8 cellular contexts compared by ENCODE assay signal in genomic region chr10:103661951-103662405, GRCh38.
A peak's percentile ranks its signal among the peaks of the same experiment; 100 is the strongest.
DNase-seq lines count a peak whose midpoint lies in the region; ATAC-seq, FAIRE-seq and TF ChIP-seq lines count a peak whose summit lies in the region.

No MANE protein-coding gene starts in this region.

- H3K4me3 ChIP-seq in adrenal gland (peak overlapping the region in 2 of 4 donors; percentile 24 to 73), HepG2 (replicated peaks in 1 of 3; ENCODE audit: insufficient read depth in 1 of 3, low read depth in 2 of 3, low read length in 3 of 3) (peak overlapping the region; percentile 56 to 72 (median 59); a peak in 5 of 6 replicates), transverse colon (peak overlapping the region; percentile 14 to 54 (median 26))

- TF ChIP-seq POLR2A in adrenal gland (IDR thresholded peaks at IDR 0.05) (no peak), HepG2 (IDR thresholded peaks at IDR 0.05; ENCODE audit: insufficient read depth in 1 of 2, low read depth in 2 of 2, low read length in 2 of 2) (no peak), transverse colon (IDR thresholded peaks at IDR 0.05) (no peak), GM18505 (IDR thresholded peaks at IDR 0.05; ENCODE audit: borderline replicate concordance, extremely low read depth, insufficient read depth, insufficient read length) (no peak)

- no peaks in the 10 kb centered on the region for H3K9me3 ChIP-seq in adrenal gland (replicated peaks in 1 of 3)
- no peaks in the 10 kb centered on the region for H3K9me3 ChIP-seq in HepG2 (ENCODE audit: low read length)
- H3K9me3 ChIP-seq in transverse colon = no peaks in the 10 kb centered on the region

- POLR2A ChIA-PET in HepG2 (lab: Yijun Ruan, JAX) = interaction anchor here (0.6 to 6.0 kb wide), 6 partner anchors 10 to 265 kb away, joined by 3 to 54 read pairs (median 4); partner anchors contain the start of genes ATP5MK and PDCD11

- peak overlapping the region; percentile 98 for H3K4me2 ChIP-seq in HepG2 (ENCODE audit: low read depth, low read length)

- H3K9me3 Mint-ChIP-seq in activated naive CD4-positive, alpha-beta T cell treated with anti-CD3 and anti-CD28 coated beads, Interleukin-2, amount 10 ng/mL, durations not matched to agents 7 days and 5 days = peaks cover 10% of the 10 kb centered on the region

- in situ Hi-C loops in HepG2 (cut with HindIII; ENCODE audit: extremely low pct_ligation_motif_present, low pct_unique_long_range_greater_than_20kb) = no loop called here
- in situ Hi-C loops in transverse colon (cut with MboI; ENCODE audit: low pct_ligation_motif_present in 1 of 4, low pct_unique_long_range_greater_than_20kb in 1 of 4, low sequenced_read_pairs in 3 of 4) = no loop called here

- TF ChIP-seq EP300 in HepG2 (IDR thresholded peaks at IDR 0.05; ENCODE audit: low read depth in 2 of 2, low read length in 2 of 2) (no peak), HepG2 (CRISPR knock-in tag; IDR thresholded peaks at IDR 0.05; ENCODE audit: borderline replicate concordance) (no peak), transverse colon (IDR thresholded peaks at IDR 0.05; ENCODE audit: low read depth) (no peak)

- no peak overlapping the region for H2AFZ ChIP-seq in HepG2 (ENCODE audit: low read length)

- DNase-seq in activated naive CD4-positive, alpha-beta T cell treated with anti-CD3 and anti-CD28 coated beads, Interleukin-2, amount 10 ng/mL, durations not matched to agents 7 days and 5 days = no peak
- DNase-seq in activated naive CD4-positive, alpha-beta T cell treated with anti-CD3 and anti-CD28 coated beads, Interleukin-2, amount 50 U/mL, for 16 hours = no peak
- DNase-seq in adrenal gland = no peak
- DNase-seq in HepG2 (ENCODE audit: low spot score) = no peak
- DNase-seq in transverse colon = no peak

- peaks cover 21% of the 10 kb centered on the region for H3K4me1 Mint-ChIP-seq in activated naive CD4-positive, alpha-beta T cell treated with anti-CD3 and anti-CD28 coated beads, Interleukin-2, amount 10 ng/mL, durations not matched to agents 7 days and 5 days

- CTCF ChIA-PET in activated naive CD4-positive, alpha-beta T cell treated with anti-CD3 and anti-CD28 coated beads, Interleukin-2, amount 10 ng/mL, durations not matched to agents 7 days and 5 days (lab: Charles Lee) = interaction anchor here (2.7 kb wide), 1 partner anchor 24 kb away, joined by 16 read pairs; no protein-coding TSS in a partner anchor
- CTCF ChIA-PET in HepG2 (lab: Yijun Ruan, JAX; ENCODE audit: low intra/inter-chr PET ratio, low total read pairs) = no interaction called here

- H3K4me1 ChIP-seq in adrenal gland (replicated peaks in 1 of 2) (peaks cover 20 to 26% of the 10 kb centered on the region in 2 donors), HepG2 (ENCODE audit: insufficient read depth, low read length) (peaks cover 66% of the 10 kb centered on the region), transverse colon (peaks cover 14 to 46% (median 24%) of the 10 kb centered on the region in 4 donors)

- peak overlapping the region; percentile 76 for H3K9ac ChIP-seq in HepG2 (ENCODE audit: insufficient read depth, low read depth, low read length)

- peak; percentile 9 for ATAC-seq in HepG2
- no peak for ATAC-seq in HG03442 (IDR thresholded peaks at IDR 0.05; ENCODE audit: unreplicated experiment)
- ATAC-seq in GM18505 (IDR thresholded peaks at IDR 0.05; ENCODE audit: unreplicated experiment) = no peak
- ATAC-seq in GM21786 (IDR thresholded peaks at IDR 0.05; ENCODE audit: unreplicated experiment) = no peak

- no peak for TF ChIP-seq RAD21 in HepG2 (CRISPR knock-in tag; IDR thresholded peaks at IDR 0.05)

- H3K27me3 ChIP-seq in adrenal gland (no peaks in the 10 kb centered on the region), HepG2 (ENCODE audit: control insufficient read depth in 1 of 2, insufficient read depth in 2 of 2, low read length in 2 of 2) (no peaks in the 10 kb centered on the region), transverse colon (no peaks in the 10 kb centered on the region)

- peak overlapping the region; percentile 89 for H3K27ac Mint-ChIP-seq in activated naive CD4-positive, alpha-beta T cell treated with anti-CD3 and anti-CD28 coated beads, Interleukin-2, amount 10 ng/mL, durations not matched to agents 7 days and 5 days

- H3K27me3 Mint-ChIP-seq in activated naive CD4-positive, alpha-beta T cell treated with anti-CD3 and anti-CD28 coated beads, Interleukin-2, amount 10 ng/mL, durations not matched to agents 7 days and 5 days = no peaks in the 10 kb centered on the region

- 15 to 50% (median 23%) methylated on average over 5 to 9 of the region's 9 CpGs for WGBS in adrenal gland, 4 donors
- 0% methylated on average over 8 of the region's 9 CpGs for WGBS in HepG2 (ENCODE audit: low lambda C conversion rate)
- WGBS in transverse colon (ENCODE audit: low coverage in 1 of 2), 2 donors = 67% methylated on average over 8 of the region's 9 CpGs; no CpG with 5 or more reads in 1 of the 2 donors

- TF ChIP-seq CTCF in adrenal gland (IDR thresholded peaks at IDR 0.05) = no peak
- no peak for TF ChIP-seq CTCF in HepG2 (CRISPR knock-in tag; IDR thresholded peaks at IDR 0.05)
- TF ChIP-seq CTCF in transverse colon (IDR thresholded peaks at IDR 0.05) = no peak

- peaks cover 12% of the 10 kb centered on the region for H4K20me1 ChIP-seq in HepG2 (ENCODE audit: insufficient read depth, low read length)

- peaks cover 33% of the 10 kb centered on the region for H3K36me3 Mint-ChIP-seq in activated naive CD4-positive, alpha-beta T cell treated with anti-CD3 and anti-CD28 coated beads, Interleukin-2, amount 10 ng/mL, durations not matched to agents 7 days and 5 days

- H3K4me3 Mint-ChIP-seq in activated naive CD4-positive, alpha-beta T cell treated with anti-CD3 and anti-CD28 coated beads, Interleukin-2, amount 10 ng/mL, durations not matched to agents 7 days and 5 days = peak overlapping the region; percentile 87

- H3K36me3 ChIP-seq in adrenal gland (replicated peaks in 1 of 2) (peaks cover 0 to 18% of the 10 kb centered on the region in 2 donors), HepG2 (replicated peaks in 1 of 2; ENCODE audit: control insufficient read depth in 1 of 2, insufficient read depth in 2 of 2, low read length in 2 of 2) (peaks cover 6 to 30% of the 10 kb centered on the region in 2 experiments), transverse colon (no peaks in the 10 kb centered on the region)

- H3K79me2 ChIP-seq in HepG2 (ENCODE audit: insufficient read depth, low read length) = peaks cover 35% of the 10 kb centered on the region

- BruUV-seq in HepG2 (replicated peaks; lab: Mats Ljungman, UMichigan) = no TSS peak

- FAIRE-seq in HepG2 (lab: Jason Lieb, UNC) = no peak

- H3K27ac ChIP-seq in adrenal gland = peak overlapping the region; percentile 45 to 95 (median 85)
- peak overlapping the region; percentile 82 for H3K27ac ChIP-seq in HepG2 (ENCODE audit: extremely low read length, insufficient read depth, low read length)
- H3K27ac ChIP-seq in transverse colon = peak overlapping the region; percentile 89 to 93 (median 92)

- intact Hi-C loops in adrenal gland (cut with DNase I) = no loop called here
- intact Hi-C loops in HepG2 (cut with micrococcal nuclease; ENCODE audit: unreplicated experiment) = loop anchor here (2.0 kb wide), 1 partner anchor 57 kb away; no protein-coding TSS in a partner anchor
- intact Hi-C loops in transverse colon (cut with DNase I; ENCODE audit: low total_unique reads) = no loop called here

TF ChIP-seq in HepG2, 621 proteins besides CTCF, POLR2A, EP300 and RAD21 (continues in another document):
- TF ChIP-seq MED1 (CRISPR knock-in tag; IDR thresholded peaks at IDR 0.05) (no peak), HDAC1 (CRISPR knock-in tag; IDR thresholded peaks at IDR 0.05) (peak; percentile 34; the same call in 1 of the 2 replicates), RBM22 (optimal IDR thresholded peaks at IDR 0.05; ENCODE audit: low read length) (peak; percentile 46), PATZ1 (CRISPR knock-in tag; IDR thresholded peaks at IDR 0.05) (peak; percentile 33), NONO (IDR thresholded peaks at IDR 0.05) (no peak), NONO (CRISPR knock-in tag; conservative IDR thresholded peaks at IDR 0.05) (0 out of 2 replicates have a peak, but pooled peaks have one; percentile 44), HMGXB4 (CRISPR knock-in tag; IDR thresholded peaks at IDR 0.05; ENCODE audit: borderline replicate concordance in 1 of 2, low read depth in 1 of 2) (0 out of 4 replicates have a peak, but pooled peaks of 1 of the 2 experiments have one; percentile 4), MATR3 (CRISPR knock-in tag; IDR thresholded peaks at IDR 0.05) (no peak), AGO1 (IDR thresholded peaks at IDR 0.05; ENCODE audit: low read depth, low read length, poor library complexity, severe bottlenecking) (peak; percentile 46), KDM2A (CRISPR knock-in tag; IDR thresholded peaks at IDR 0.05; ENCODE audit: borderline replicate concordance, low read depth) (0 out of 2 replicates have a peak, but pooled peaks have one; percentile 7), SRF (IDR thresholded peaks at IDR 0.05; ENCODE audit: low read depth, low read length) (no peak)
